In genomic region chr13:45564108-45564507, GRCh38 we compare ENCODE assay signal across 13 cellular contexts. TPM values are rescaled to one million over a fixed set of nuclear protein-coding genes. Genes with fewer than 3 reads are reported as not detected.
DNase-seq lines count a peak whose midpoint lies in the region; ATAC-seq and TF ChIP-seq lines count a peak whose summit lies in the region.
"Had no signal": no experiment of that assay in that cellular context is flagged by ENCODE, and none has a peak within 500 bp of the region (broad histone marks: within the 10 kb centered on the region; RNA-seq: fewer than 3 reads in every experiment).

No MANE protein-coding gene starts in this region.

- H3K36me3 ChIP-seq in mammary epithelial cell (ENCODE audit: insufficient read depth, low read length): no peaks in the 10 kb centered on the region
- no peaks in the 10 kb centered on the region for H3K36me3 ChIP-seq in neural progenitor cell
- H3K36me3 ChIP-seq in testis (ENCODE audit: low read depth, missing control alignments): no peaks in the 10 kb centered on the region
- H3K36me3 ChIP-seq: prostate gland had no signal

- H4K20me1 ChIP-seq in mammary epithelial cell (ENCODE audit: insufficient read depth, low read length) (no peaks in the 10 kb centered on the region), neural progenitor cell (ENCODE audit: low read depth) (no peaks in the 10 kb centered on the region)

- no peaks in the 10 kb centered on the region for H3F3A ChIP-seq in neural progenitor cell (ENCODE audit: low read depth)

- H2AFZ ChIP-seq in mammary epithelial cell (ENCODE audit: low read depth, low read length) (no peak overlapping the region), neural progenitor cell (replicated peaks) (no peak overlapping the region)

- H3K4me1 Mint-ChIP-seq in neural progenitor cell: peaks cover 9% of the 10 kb centered on the region
- no peaks in the 10 kb centered on the region for H3K4me1 Mint-ChIP-seq in naive thymus-derived CD8-positive, alpha-beta T cell
- H3K4me1 Mint-ChIP-seq: T-cell had no signal

- peak overlapping the region; percentile 48 for H3K27ac Mint-ChIP-seq in neural progenitor cell
- no peak overlapping the region for H3K27ac Mint-ChIP-seq in naive thymus-derived CD8-positive, alpha-beta T cell
- H3K27ac Mint-ChIP-seq: T-cell had no signal

- WGBS in mammary epithelial cell (ENCODE audit: low coverage, missing lambda C conversion rate): 22% methylated on average over 2 of the region's 2 CpGs
- 51 to 60% methylated on average over 2 of the region's 2 CpGs for WGBS in testis, 2 donors

- no peak overlapping the region for H3K4me3 Mint-ChIP-seq in neural progenitor cell
- H3K4me3 Mint-ChIP-seq in naive thymus-derived CD8-positive, alpha-beta T cell: no peak overlapping the region
- H3K4me3 Mint-ChIP-seq: T-cell had no signal

- H3K27ac ChIP-seq in mammary epithelial cell (ENCODE audit: insufficient read depth, low read depth, low read length) (no peak overlapping the region), neural progenitor cell (no peak overlapping the region), testis (no peak overlapping the region)
- H3K27ac ChIP-seq: prostate gland had no signal

- H3K4me3 ChIP-seq in mammary epithelial cell (replicated peaks in 1 of 3; ENCODE audit: insufficient read depth in 1 of 3, low read depth in 2 of 3, low read length in 3 of 3) (no peak overlapping the region), neural progenitor cell (no peak overlapping the region), testis (no peak overlapping the region)
- H3K4me3 ChIP-seq: dorsolateral prefrontal cortex, prostate gland had no signal

- H3K27me3 Mint-ChIP-seq in neural progenitor cell (ENCODE audit: insufficient read depth, low read depth): peaks cover 2% of the 10 kb centered on the region
- H3K27me3 Mint-ChIP-seq in naive thymus-derived CD8-positive, alpha-beta T cell: peaks cover 1 to 14% (median 4%) of the 10 kb centered on the region in 5 donors

- dilution Hi-C loops in mammary epithelial cell (cut with HindIII; ENCODE audit: low sequenced_read_pairs): no loop called here

- intact Hi-C loops in mammary epithelial cell (cut with micrococcal nuclease): no loop called here
- intact Hi-C loops in testis (cut with DNase I; ENCODE audit: low total_unique reads): no loop called here

- H3K9ac ChIP-seq in mammary epithelial cell (ENCODE audit: insufficient read depth, low read length): no peak overlapping the region
- no peak overlapping the region for H3K9ac ChIP-seq in neural progenitor cell

- H3K9me3 Mint-ChIP-seq in neural progenitor cell: peaks cover 8% of the 10 kb centered on the region
- peaks cover 0 to 11% (median 6%) of the 10 kb centered on the region in 9 donors for H3K9me3 Mint-ChIP-seq in naive thymus-derived CD8-positive, alpha-beta T cell

- H3K4me2 ChIP-seq in mammary epithelial cell (ENCODE audit: insufficient read depth, low read depth, low read length) (no peak overlapping the region), neural progenitor cell (no peak overlapping the region)

- H3K4me1 ChIP-seq in mammary epithelial cell (ENCODE audit: insufficient read depth, low read length) (no peaks in the 10 kb centered on the region), neural progenitor cell (peaks cover 5% of the 10 kb centered on the region), testis (no peaks in the 10 kb centered on the region)
- H3K4me1 ChIP-seq: prostate gland had no signal

- H3K27me3 ChIP-seq in mammary epithelial cell (ENCODE audit: insufficient read depth, low read length) (no peaks in the 10 kb centered on the region), neural progenitor cell (no peaks in the 10 kb centered on the region), testis (no peaks in the 10 kb centered on the region)
- H3K27me3 ChIP-seq: dorsolateral prefrontal cortex had no signal

- in situ Hi-C loops in mammary epithelial cell (cut with MboI; ENCODE audit: low sequenced_read_pairs in 2 of 2): no loop called here

- H3K36me3 Mint-ChIP-seq in neural progenitor cell: no peaks in the 10 kb centered on the region
- peaks cover 0 to 8% (median 0%) of the 10 kb centered on the region in 3 donors for H3K36me3 Mint-ChIP-seq in naive thymus-derived CD8-positive, alpha-beta T cell
- H3K36me3 Mint-ChIP-seq: T-cell had no signal

- POLR2A ChIA-PET in naive thymus-derived CD8-positive, alpha-beta T cell (lab: Charles Lee): no interaction called here

- TF ChIP-seq POLR2A in testis (IDR thresholded peaks at IDR 0.05): no peak

- CTCF ChIA-PET in mammary epithelial cell (lab: Charles Lee; ENCODE audit: low non-redundant PET): no interaction called here

- no peaks in the 10 kb centered on the region for H3K9me3 ChIP-seq in mammary epithelial cell (replicated peaks; ENCODE audit: insufficient read depth, low read length)
- no peaks in the 10 kb centered on the region for H3K9me3 ChIP-seq in neural progenitor cell (ENCODE audit: low read depth)
- no peaks in the 10 kb centered on the region for H3K9me3 ChIP-seq in testis
- H3K9me3 ChIP-seq: prostate gland had no signal

- DNase-seq in NCI-H2196 (lab: John Stamatoyannopoulos, UW; ENCODE audit: unreplicated experiment) (peak; percentile 18), NCI-H2196 treated with DMSO at 0.1 percent for 48 hours (lab: John Stamatoyannopoulos, UW; ENCODE audit: unreplicated experiment) (no peak), NCI-H2029 (lab: John Stamatoyannopoulos, UW) (peak; percentile 57), mammary epithelial cell (peak; percentile 71), neural progenitor cell (ENCODE audit: low spot score) (no peak), testis (no peak)
- DNase-seq in naive thymus-derived CD8-positive, alpha-beta T cell: no peak
- DNase-seq: dorsolateral prefrontal cortex, NCI-H1694 treated with DMSO at 0.1 percent for 48 hours, T-cell had no signal

- TF ChIP-seq CTCF in mammary epithelial cell (conservative IDR thresholded peaks at IDR 0.05 in 1 of 2, IDR thresholded peaks at IDR 0.05 in 1 of 2; ENCODE audit: extremely low read depth in 1 of 2, insufficient read depth in 1 of 2, low read depth in 1 of 2, low read length in 2 of 2) (no peak), neural progenitor cell (IDR thresholded peaks at IDR 0.05) (no peak), testis (IDR thresholded peaks at IDR 0.05) (no peak)

- BruUV-seq in mammary epithelial cell (replicated peaks; lab: Mats Ljungman, UMichigan): no TSS peak

- no peak for ATAC-seq in HG03521 (IDR thresholded peaks at IDR 0.05; ENCODE audit: unreplicated experiment)
- no peak for ATAC-seq in naive thymus-derived CD8-positive, alpha-beta T cell
- ATAC-seq: T-cell had no signal

- no peaks in the 10 kb centered on the region for H3K79me2 ChIP-seq in mammary epithelial cell (ENCODE audit: insufficient read depth, low read length)
- H3K79me2 ChIP-seq in neural progenitor cell (ENCODE audit: low read depth): no peaks in the 10 kb centered on the region

RNA-seq across cellular contexts. Expression of gene ERICH6B, which starts 51.4 kb away (rescaled TPM):
- total RNA-seq in mammary epithelial cell (not detected), neural progenitor cell (ENCODE audit: low replicate concordance) (not detected in 2 replicates), testis (1 to 10 TPM; 2.4 TPM)
- polyA plus RNA-seq in mammary epithelial cell (not detected), testis (ENCODE audit: insufficient read depth, low read depth, low replicate concordance) (6.9 TPM)
- polyA minus RNA-seq in mammary epithelial cell: not detected
- total RNA-seq in naive thymus-derived CD8-positive, alpha-beta T cell: not detected
- not detected for polyA plus RNA-seq in naive thymus-derived CD8-positive, alpha-beta T cell
- total RNA-seq: A172, prostate gland, T-cell had no signal

Comparison
In these comparisons a context has a peak if more than half of its experiments do, and no peak if none do; other contexts are left out.
1. DNase-seq: peak in NCI-H2196 (single experiment), NCI-H2029 (single experiment) and mammary epithelial cell (single experiment); none in NCI-H2196 treated with DMSO at 0.1 percent for 48 hours (single experiment), neural progenitor cell (single experiment), naive thymus-derived CD8-positive, alpha-beta T cell (0 of 10) and testis (single experiment).